20 cellular contexts compared by ENCODE assay signal in genomic region chr1:60559371-60559770, GRCh38.
"Had no signal": no experiment of that assay in that cellular context is flagged by ENCODE, and none has a peak within 500 bp of the region (broad histone marks: within the 10 kb centered on the region; RNA-seq: fewer than 3 reads in every experiment).

No MANE protein-coding gene starts in this region.

- H3K9me3 ChIP-seq: left ventricle myocardium inferior, ovary, right atrium auricular region, right lobe of liver, suprapubic skin, thoracic aorta, tibial artery, uterus had no signal

- H3K4me1 ChIP-seq: left ventricle myocardium inferior, right atrium auricular region, right lobe of liver, suprapubic skin, uterus had no signal

- H3K36me3 ChIP-seq: left ventricle myocardium inferior, ovary, right atrium auricular region, right lobe of liver, suprapubic skin, thoracic aorta, tibial artery, uterus had no signal

- DNase-seq: islet precursor cell; left ventricle myocardium inferior; mesendoderm; naive B cell; natural killer cell; ovary; right lobe of liver; stimulated activated CD4-positive, alpha-beta T cell treated with anti-CD3 and anti-CD28 coated beads, Interleukin-1b, Interleukin-23, amount 100 ng/mL, for 48 hours; stimulated activated CD4-positive, alpha-beta T cell treated with anti-CD3 and anti-CD28 coated beads, Interleukin-2, amount 100 ng/mL, for 48 hours; stimulated activated naive B cell treated with anti-CD40 and anti-IgM and Interleukin-4, amounts not matched to agents 10 μg/mL and 1 μg/mL and 100 μg/mL, for 72 hours; stimulated activated naive CD8-positive, alpha-beta T cell treated with anti-CD3 and anti-CD28 coated beads, Interleukin-15, Interleukin-2, amounts not matched to agents 100 U/mL and 50 U/mL, for 24 hours; tibial artery; trophoblast cell; uterus had no signal

- H3K4me3 ChIP-seq: hepatocyte, left ventricle myocardium inferior, lung, ovary, right atrium auricular region, right lobe of liver, smooth muscle cell, suprapubic skin, thoracic aorta, tibial artery, uterus had no signal

- H3K27me3 ChIP-seq: hepatocyte, ovary, right atrium auricular region, right lobe of liver, suprapubic skin, tibial artery, uterus had no signal
